Comparison of ENCODE assay signal across 19 cellular contexts in genomic region chr7:56256108-56256507, GRCh38.
DNase-seq lines count a peak whose midpoint lies in the region; ATAC-seq and TF ChIP-seq lines count a peak whose summit lies in the region.
"Had no signal": no experiment of that assay in that cellular context is flagged by ENCODE, and none has a peak within 500 bp of the region (broad histone marks: within the 10 kb centered on the region; RNA-seq: fewer than 3 reads in every experiment).

No MANE protein-coding gene starts in this region.

- H3K4me1 ChIP-seq in heart right ventricle (no peaks in the 10 kb centered on the region), thoracic aorta (ENCODE audit: control insufficient read depth in 1 of 2, low read depth in 2 of 2) (peaks cover 6 to 17% of the 10 kb centered on the region in 2 donors), body of pancreas (no peaks in the 10 kb centered on the region)
- H3K4me1 ChIP-seq: A549, Caco-2 had no signal

- no peaks in the 10 kb centered on the region; the same call in 1 of the 2 replicates for H3K36me3 Mint-ChIP-seq in HFFc6 (ENCODE audit: low read depth)

- no peaks in the 10 kb centered on the region for H3K36me3 ChIP-seq in heart right ventricle
- no peaks in the 10 kb centered on the region for H3K36me3 ChIP-seq in thoracic aorta
- no peaks in the 10 kb centered on the region for H3K36me3 ChIP-seq in body of pancreas (replicated peaks in 1 of 2; ENCODE audit: insufficient read depth in 1 of 2, low read depth in 2 of 2)

- no peak overlapping the region for H3K4me3 Mint-ChIP-seq in HFFc6
- H3K4me3 Mint-ChIP-seq: CD4-positive, alpha-beta T cell; H9 had no signal

- 63 to 77% methylated on average over 7 of the region's 7 CpGs for WGBS in heart right ventricle, 2 donors
- WGBS in body of pancreas, 2 donors, result 62 to 80% methylated on average over 1 to 7 of the region's 7 CpGs

- H3K27me3 Mint-ChIP-seq in HFFc6 (ENCODE audit: insufficient read depth), result peaks cover 2% of the 10 kb centered on the region; the same call in 1 of the 2 replicates
- H3K27me3 Mint-ChIP-seq: CD4-positive, alpha-beta T cell had no signal

- DNase-seq in Right ventricle myocardium inferior (ENCODE audit: missing footprints) (no peak), heart right ventricle (no peak), thoracic aorta (ENCODE audit: low spot score) (peak; percentile 5), T1000 (lab: John Stamatoyannopoulos, UW) (no peak), body of pancreas (no peak), HFFc6 (no peak)
- DNase-seq: AML-193; Caco-2; CD4-positive, alpha-beta T cell; DMS153; DMS79 treated with DMSO at 0.1 percent for 48 hours; EL; H9 had no signal

- no peak for TF ChIP-seq POLR2A in body of pancreas (IDR thresholded peaks at IDR 0.05)

- no peak overlapping the region for H3K27ac Mint-ChIP-seq in HFFc6
- H3K27ac Mint-ChIP-seq: CD4-positive, alpha-beta T cell; H9 had no signal

- no peak overlapping the region for H3K27ac ChIP-seq in heart right ventricle
- H3K27ac ChIP-seq in thoracic aorta, result no peak overlapping the region
- no peak overlapping the region for H3K27ac ChIP-seq in body of pancreas
- H3K27ac ChIP-seq: 22Rv1, A549, C4-2B, HL-60 had no signal

- TF ChIP-seq CTCF in heart right ventricle (IDR thresholded peaks at IDR 0.05), result no peak
- TF ChIP-seq CTCF in thoracic aorta (IDR thresholded peaks at IDR 0.05), result no peak
- TF ChIP-seq CTCF in body of pancreas (IDR thresholded peaks at IDR 0.05), result no peak
- TF ChIP-seq CTCF in HFFc6 (IDR thresholded peaks at IDR 0.05), result no peak

- intact Hi-C loops in Right ventricle myocardium inferior (cut with DNase I) (no loop called here), heart right ventricle (cut with DNase I) (no loop called here), body of pancreas (cut with DNase I) (no loop called here)

- H3K4me1 Mint-ChIP-seq in HFFc6 (ENCODE audit: low read depth), result no peaks in the 10 kb centered on the region
- H3K4me1 Mint-ChIP-seq: H9 had no signal

- ATAC-seq in Right ventricle myocardium inferior (peak; percentile 28), heart right ventricle (no peak), thoracic aorta (ENCODE audit: insufficient number of reproducible peaks, low FRiP score, low read depth) (no peak), body of pancreas (no peak)
- ATAC-seq: A549, GM12878 had no signal

- peaks cover 52% of the 10 kb centered on the region for H3K9me3 Mint-ChIP-seq in HFFc6

- no peak overlapping the region for H3K4me3 ChIP-seq in heart right ventricle
- peak overlapping the region; percentile 20; the same call in 1 of the 2 replicates for H3K4me3 ChIP-seq in iPS-18c (ENCODE audit: insufficient read depth, low read depth, low read length)
- no peak overlapping the region for H3K4me3 ChIP-seq in thoracic aorta
- no peak overlapping the region for H3K4me3 ChIP-seq in body of pancreas
- H3K4me3 ChIP-seq: A549, GM12878 had no signal

- H3K9me3 ChIP-seq in heart right ventricle, result peaks cover 0 to 28% (median 0%) of the 10 kb centered on the region in 11 donors
- peaks cover 26% of the 10 kb centered on the region for H3K9me3 ChIP-seq in iPS-18c (ENCODE audit: control insufficient read depth, insufficient read depth, low read length)
- H3K9me3 ChIP-seq in thoracic aorta, result no peaks in the 10 kb centered on the region
- peaks cover 0 to 5% (median 0%) of the 10 kb centered on the region in 3 donors for H3K9me3 ChIP-seq in body of pancreas
- H3K9me3 ChIP-seq: A549, Caco-2 had no signal

- H3K27me3 ChIP-seq in heart right ventricle (peaks cover 0 to 3% (median 0%) of the 10 kb centered on the region in 7 donors), thoracic aorta (replicated peaks; ENCODE audit: insufficient read depth) (no peaks in the 10 kb centered on the region), body of pancreas (no peaks in the 10 kb centered on the region)
